Comparison of ENCODE assay signal across 15 cellular contexts in the genomic region with DNA sequence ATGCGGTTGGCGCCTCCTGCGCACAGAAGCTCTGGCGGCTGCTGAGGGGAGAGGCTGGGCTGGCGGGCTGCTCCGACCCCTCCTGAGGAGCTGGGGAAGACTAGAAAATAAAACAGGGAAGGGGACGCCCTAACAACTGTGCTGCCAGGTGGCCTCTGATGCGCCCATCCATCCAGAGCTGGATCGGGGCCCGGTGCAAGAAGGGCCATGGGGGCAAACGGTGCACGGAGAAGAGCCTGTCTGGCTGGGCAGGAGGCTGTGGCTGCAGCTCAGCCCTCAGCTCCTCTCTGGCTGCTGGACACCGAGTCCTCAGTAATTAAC. TPM values are rescaled to one million over a fixed set of nuclear protein-coding genes. Genes with fewer than 3 reads are reported as not detected.
DNase-seq lines count a peak whose midpoint lies in the region; ATAC-seq and TF ChIP-seq lines count a peak whose summit lies in the region.
"Had no signal": no experiment of that assay in that cellular context is flagged by ENCODE, and none has a peak within 500 bp of the region (broad histone marks: within the 10 kb centered on the region; RNA-seq: fewer than 3 reads in every experiment).

No MANE protein-coding gene starts in this region.

- no peak overlapping the region for H3K27ac Mint-ChIP-seq in stimulated activated effector memory CD8-positive, alpha-beta T cell treated with anti-CD3 and anti-CD28 coated beads, Interleukin-12 subunit alpha, Interleukin-12 subunit beta, amount 100 ng/mL, for 72 hours
- no peak overlapping the region for H3K27ac Mint-ChIP-seq in immature natural killer cell

- H3K36me3 Mint-ChIP-seq in stimulated activated effector memory CD8-positive, alpha-beta T cell treated with anti-CD3 and anti-CD28 coated beads, Interleukin-12 subunit alpha, Interleukin-12 subunit beta, amount 100 ng/mL, for 72 hours, result peaks cover 48% of the 10 kb centered on the region
- H3K36me3 Mint-ChIP-seq in immature natural killer cell, result peaks cover 25 to 35% (median 31%) of the 10 kb centered on the region in 3 donors

- TF ChIP-seq CTCF in RWPE2 (IDR thresholded peaks at IDR 0.05; ENCODE audit: poor library complexity, severe bottlenecking), result no peak
- TF ChIP-seq CTCF in mucosa of descending colon (IDR thresholded peaks at IDR 0.05), result no peak
- no peak for TF ChIP-seq CTCF in Peyer's patch (IDR thresholded peaks at IDR 0.05)

- intact Hi-C loops in mucosa of descending colon (cut with DNase I, micrococcal nuclease), result no loop called here

- H3K27ac ChIP-seq in RWPE2 (ENCODE audit: poor library complexity, severe bottlenecking), result no peak overlapping the region
- no peak overlapping the region for H3K27ac ChIP-seq in Peyer's patch
- H3K27ac ChIP-seq: 22Rv1 had no signal

- H3K27me3 Mint-ChIP-seq in immature natural killer cell (ENCODE audit: low read depth in 3 of 3), result peaks cover 0 to 2% (median 0%) of the 10 kb centered on the region in 3 donors
- H3K27me3 Mint-ChIP-seq: CD8-positive, alpha-beta memory T cell had no signal

- TF ChIP-seq POLR2A in Peyer's patch (IDR thresholded peaks at IDR 0.05), result no peak

- peaks cover 65% of the 10 kb centered on the region for H3K36me3 ChIP-seq in RWPE2 (ENCODE audit: low read depth)
- peaks cover 8% of the 10 kb centered on the region for H3K36me3 ChIP-seq in mucosa of descending colon (ENCODE audit: low read depth)
- H3K36me3 ChIP-seq in Peyer's patch, result peaks cover 0 to 70% (median 0%) of the 10 kb centered on the region in 3 donors

- DNase-seq in DMS79 (lab: John Stamatoyannopoulos, UW) (peak; percentile 1), DMS79 treated with DMSO at 0.1 percent for 48 hours (lab: John Stamatoyannopoulos, UW) (no peak), RWPE2 (ENCODE audit: low spot score) (no peak), mucosa of descending colon (no peak), immature natural killer cell (no peak), Peyer's patch (no peak)
- no peak for DNase-seq in stimulated activated effector memory CD8-positive, alpha-beta T cell treated with anti-CD3 and anti-CD28 coated beads, Interleukin-12 subunit alpha, Interleukin-12 subunit beta, amount 100 ng/mL, for 72 hours (ENCODE audit: low spot score in 2 of 2)
- DNase-seq: Caco-2; CD8-positive, alpha-beta memory T cell; DMS53; GOT3 had no signal

- H3K9me3 ChIP-seq in RWPE2 (ENCODE audit: severe bottlenecking) (peaks cover 14% of the 10 kb centered on the region), mucosa of descending colon (peaks cover 12% of the 10 kb centered on the region), Peyer's patch (peaks cover 0 to 11% (median 4%) of the 10 kb centered on the region in 4 donors)

- peak; percentile 13; the same call in 1 of the 3 replicates for ATAC-seq in RWPE2 (ENCODE audit: low read depth)
- ATAC-seq in mucosa of descending colon, result peak; percentile 22
- ATAC-seq in stimulated activated effector memory CD8-positive, alpha-beta T cell treated with anti-CD3 and anti-CD28 coated beads, Interleukin-12 subunit alpha, Interleukin-12 subunit beta, amount 100 ng/mL, for 72 hours, result peak; percentile 30
- no peak for ATAC-seq in GM21390 (IDR thresholded peaks at IDR 0.05; ENCODE audit: unreplicated experiment)

- H3K27me3 ChIP-seq in RWPE2 (ENCODE audit: insufficient read depth, poor library complexity, severe bottlenecking) (no peaks in the 10 kb centered on the region), Peyer's patch (no peaks in the 10 kb centered on the region)

- H3K4me3 ChIP-seq in RWPE2 (ENCODE audit: severe bottlenecking), result no peak overlapping the region
- no peak overlapping the region for H3K4me3 ChIP-seq in mucosa of descending colon
- no peak overlapping the region for H3K4me3 ChIP-seq in Peyer's patch
- H3K4me3 ChIP-seq: HAP-1 had no signal

- H3K4me3 Mint-ChIP-seq in stimulated activated effector memory CD8-positive, alpha-beta T cell treated with anti-CD3 and anti-CD28 coated beads, Interleukin-12 subunit alpha, Interleukin-12 subunit beta, amount 100 ng/mL, for 72 hours, result no peak overlapping the region
- no peak overlapping the region for H3K4me3 Mint-ChIP-seq in immature natural killer cell
- H3K4me3 Mint-ChIP-seq: CD14-positive monocyte; CD8-positive, alpha-beta memory T cell had no signal

- H3K4me1 ChIP-seq in RWPE2 (ENCODE audit: insufficient read depth, poor library complexity, severe bottlenecking), result no peaks in the 10 kb centered on the region
- H3K4me1 ChIP-seq in mucosa of descending colon (ENCODE audit: low read depth), result no peaks in the 10 kb centered on the region
- H3K4me1 ChIP-seq in Peyer's patch, result no peaks in the 10 kb centered on the region
- H3K4me1 ChIP-seq: Caco-2, HAP-1 had no signal

- H3K9me3 Mint-ChIP-seq in stimulated activated effector memory CD8-positive, alpha-beta T cell treated with anti-CD3 and anti-CD28 coated beads, Interleukin-12 subunit alpha, Interleukin-12 subunit beta, amount 100 ng/mL, for 72 hours, result peaks cover 9% of the 10 kb centered on the region
- H3K9me3 Mint-ChIP-seq in immature natural killer cell, result peaks cover 2 to 14% (median 7%) of the 10 kb centered on the region in 6 donors

- no peaks in the 10 kb centered on the region for H3K4me1 Mint-ChIP-seq in stimulated activated effector memory CD8-positive, alpha-beta T cell treated with anti-CD3 and anti-CD28 coated beads, Interleukin-12 subunit alpha, Interleukin-12 subunit beta, amount 100 ng/mL, for 72 hours
- no peaks in the 10 kb centered on the region for H3K4me1 Mint-ChIP-seq in immature natural killer cell
- H3K4me1 Mint-ChIP-seq: CD8-positive, alpha-beta memory T cell had no signal

RNA-seq across cellular contexts. Expression of gene MRNIP, which starts 21.0 kb away (rescaled TPM):
- 10 to 100 TPM; 20.8 to 38.3 (median 27.5) TPM for total RNA-seq in mucosa of descending colon
- 1 to 10 TPM; 3.4 to 6.2 (median 4.2) TPM for polyA plus RNA-seq in immature natural killer cell
- total RNA-seq in Peyer's patch, result 100 to 1,000 TPM in 1 of 4 donors, 10 to 100 TPM in 3; 21.5 to 120 (median 68.3) TPM

RNA-seq across cellular contexts. Expression of gene TBC1D9B, which starts 28.0 kb away (rescaled TPM):
- total RNA-seq in mucosa of descending colon, result 100 to 1,000 TPM; 115 to 117 (median 116) TPM
- 10 to 100 TPM; 11.7 to 50.8 (median 14.5) TPM for polyA plus RNA-seq in immature natural killer cell
- total RNA-seq in Peyer's patch, result 100 to 1,000 TPM in 3 of 4 donors, 10 to 100 TPM in 1; 89.7 to 281 (median 186) TPM

RNA-seq across cellular contexts. Expression of gene SQSTM1, which starts 58.9 kb away (rescaled TPM):
- total RNA-seq in mucosa of descending colon (100 to 1,000 TPM; 302 to 348 (median 321) TPM), Peyer's patch (100 to 1,000 TPM; 287 to 417 (median 348) TPM)
- 100 to 1,000 TPM; 256 to 292 (median 268) TPM for polyA plus RNA-seq in immature natural killer cell
